1 cellular context compared by ENCODE assay signal in the genomic region with DNA sequence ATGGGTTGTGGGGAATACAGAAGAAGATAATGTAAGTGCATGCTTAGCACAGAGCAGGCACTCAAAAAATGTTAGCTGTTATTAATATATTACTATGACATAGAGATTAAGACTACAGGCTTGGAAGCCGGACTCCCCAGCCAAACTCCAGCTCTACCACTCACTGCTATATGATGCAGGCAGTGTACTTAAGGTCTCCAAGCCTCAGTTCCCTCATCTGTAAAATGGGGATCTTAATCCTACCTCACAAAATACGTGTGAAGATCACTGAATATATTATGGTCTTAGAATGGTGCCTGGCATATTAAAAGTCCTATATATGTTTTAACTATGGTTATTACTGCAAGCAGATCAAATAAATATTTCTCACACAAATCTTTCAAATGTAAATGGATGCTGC.
TF ChIP-seq lines count a peak whose summit lies in the region.

No MANE protein-coding gene starts in this region.

TF ChIP-seq in IMR-90, 13 proteins besides CTCF, POLR2A, EP300 and RAD21:
- TF ChIP-seq BHLHE40 (IDR thresholded peaks at IDR 0.05; ENCODE audit: low read depth, low read length), result no peak
- TF ChIP-seq MXI1 (IDR thresholded peaks at IDR 0.05; ENCODE audit: borderline replicate concordance, low read depth, low read length), result no peak
- no peak for TF ChIP-seq MAZ (IDR thresholded peaks at IDR 0.05; ENCODE audit: borderline replicate concordance, low read depth, low read length)
- TF ChIP-seq CHD1 (IDR thresholded peaks at IDR 0.05; ENCODE audit: low read depth, low read length), result no peak
- TF ChIP-seq RCOR1 (IDR thresholded peaks at IDR 0.05; ENCODE audit: insufficient replicate concordance, low read length), result no peak
- TF ChIP-seq FOS (IDR thresholded peaks at IDR 0.05; ENCODE audit: low read depth, low read length), result no peak
- no peak for TF ChIP-seq RFX5 (IDR thresholded peaks at IDR 0.05; ENCODE audit: low read depth, low read length)
- no peak for TF ChIP-seq NFE2L2 (IDR thresholded peaks at IDR 0.05; ENCODE audit: low read depth, low read length)
- TF ChIP-seq, protein P1, sequence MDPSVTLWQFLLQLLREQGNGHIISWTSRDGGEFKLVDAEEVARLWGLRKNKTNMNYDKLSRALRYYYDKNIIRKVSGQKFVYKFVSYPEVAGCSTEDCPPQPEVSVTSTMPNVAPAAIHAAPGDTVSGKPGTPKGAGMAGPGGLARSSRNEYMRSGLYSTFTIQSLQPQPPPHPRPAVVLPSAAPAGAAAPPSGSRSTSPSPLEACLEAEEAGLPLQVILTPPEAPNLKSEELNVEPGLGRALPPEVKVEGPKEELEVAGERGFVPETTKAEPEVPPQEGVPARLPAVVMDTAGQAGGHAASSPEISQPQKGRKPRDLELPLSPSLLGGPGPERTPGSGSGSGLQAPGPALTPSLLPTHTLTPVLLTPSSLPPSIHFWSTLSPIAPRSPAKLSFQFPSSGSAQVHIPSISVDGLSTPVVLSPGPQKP (IDR thresholded peaks at IDR 0.05; ENCODE audit: borderline replicate concordance, low read depth, low read length), result no peak
- TF ChIP-seq USF2 (IDR thresholded peaks at IDR 0.05; ENCODE audit: low read depth, low read length), result no peak
- no peak for TF ChIP-seq CEBPB (IDR thresholded peaks at IDR 0.05; ENCODE audit: low read depth, low read length)
- TF ChIP-seq MAFK (IDR thresholded peaks at IDR 0.05; ENCODE audit: low read depth, low read length), result no peak
- TF ChIP-seq SMC3 (IDR thresholded peaks at IDR 0.05; ENCODE audit: low read depth, low read length), result no peak
TF ChIP-seq in IMR-90: peak in this region for 0.
